1 cellular context compared by ENCODE assay signal in genomic region chr18:23460285-23461273, GRCh38.
TF ChIP-seq lines count a peak whose summit lies in the region.

No MANE protein-coding gene starts in this region.

TF ChIP-seq in HepG2, 621 proteins besides CTCF, POLR2A, EP300 and RAD21 (continued from another document):
- TF ChIP-seq, protein P1, sequence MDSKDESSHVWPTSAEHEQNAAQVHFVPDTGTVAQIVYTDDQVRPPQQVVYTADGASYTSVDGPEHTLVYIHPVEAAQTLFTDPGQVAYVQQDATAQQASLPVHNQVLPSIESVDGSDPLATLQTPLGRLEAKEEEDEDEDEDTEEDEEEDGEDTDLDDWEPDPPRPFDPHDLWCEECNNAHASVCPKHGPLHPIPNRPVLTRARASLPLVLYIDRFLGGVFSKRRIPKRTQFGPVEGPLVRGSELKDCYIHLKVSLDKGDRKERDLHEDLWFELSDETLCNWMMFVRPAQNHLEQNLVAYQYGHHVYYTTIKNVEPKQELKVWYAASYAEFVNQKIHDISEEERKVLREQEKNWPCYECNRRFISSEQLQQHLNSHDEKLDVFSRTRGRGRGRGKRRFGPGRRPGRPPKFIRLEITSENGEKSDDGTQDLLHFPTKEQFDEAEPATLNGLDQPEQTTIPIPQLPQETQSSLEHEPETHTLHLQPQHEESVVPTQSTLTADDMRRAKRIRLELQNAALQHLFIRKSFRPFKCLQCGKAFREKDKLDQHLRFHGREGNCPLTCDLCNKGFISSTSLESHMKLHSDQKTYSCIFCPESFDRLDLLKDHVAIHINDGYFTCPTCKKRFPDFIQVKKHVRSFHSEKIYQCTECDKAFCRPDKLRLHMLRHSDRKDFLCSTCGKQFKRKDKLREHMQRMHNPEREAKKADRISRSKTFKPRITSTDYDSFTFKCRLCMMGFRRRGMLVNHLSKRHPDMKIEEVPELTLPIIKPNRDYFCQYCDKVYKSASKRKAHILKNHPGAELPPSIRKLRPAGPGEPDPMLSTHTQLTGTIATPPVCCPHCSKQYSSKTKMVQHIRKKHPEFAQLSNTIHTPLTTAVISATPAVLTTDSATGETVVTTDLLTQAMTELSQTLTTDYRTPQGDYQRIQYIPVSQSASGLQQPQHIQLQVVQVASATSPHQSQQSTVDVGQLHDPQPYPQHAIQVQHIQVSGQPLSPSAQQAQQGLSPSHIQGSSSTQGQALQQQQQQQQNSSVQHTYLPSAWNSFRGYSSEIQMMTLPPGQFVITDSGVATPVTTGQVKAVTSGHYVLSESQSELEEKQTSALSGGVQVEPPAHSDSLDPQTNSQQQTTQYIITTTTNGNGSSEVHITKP (CRISPR knock-in tag; IDR thresholded peaks at IDR 0.05; ENCODE audit: low read depth) = no peak
- peak; percentile 17; the same call in 1 of the 2 replicates for TF ChIP-seq FOXA3 (CRISPR knock-in tag; IDR thresholded peaks at IDR 0.05)
- 0 out of 2 replicates have a peak, but pooled peaks have one; percentile 30 for TF ChIP-seq YEATS4 (CRISPR knock-in tag; IDR thresholded peaks at IDR 0.05; ENCODE audit: borderline replicate concordance)
- TF ChIP-seq CEBPG (CRISPR knock-in tag; IDR thresholded peaks at IDR 0.05) = peak; percentile 49; the same call in 1 of the 2 replicates
- TF ChIP-seq SP5 (CRISPR knock-in tag; IDR thresholded peaks at IDR 0.05; ENCODE audit: borderline replicate concordance, low read depth) = peak; percentile 38; the same call in 1 of the 2 replicates
- TF ChIP-seq TRIM24 (CRISPR knock-in tag; IDR thresholded peaks at IDR 0.05) = no peak
- peak; percentile 20; the same call in 1 of the 2 replicates for TF ChIP-seq TFAP4 (IDR thresholded peaks at IDR 0.05; ENCODE audit: borderline replicate concordance, low read depth)
- TF ChIP-seq SKIL (CRISPR knock-in tag; IDR thresholded peaks at IDR 0.05; ENCODE audit: borderline replicate concordance) = no peak
- TF ChIP-seq TFE3 (CRISPR knock-in tag; IDR thresholded peaks at IDR 0.05) = peak; percentile 57; the same call in 1 of the 2 replicates
- TF ChIP-seq KLF16 (CRISPR knock-in tag; IDR thresholded peaks at IDR 0.05) = no peak
- TF ChIP-seq KDM1A (CRISPR knock-in tag; IDR thresholded peaks at IDR 0.05) = peak; percentile 60; the same call in 1 of the 2 replicates
- no peak for TF ChIP-seq ZNF616 (CRISPR knock-in tag; IDR thresholded peaks at IDR 0.05; ENCODE audit: low read depth)
- TF ChIP-seq NR2F6 (IDR thresholded peaks at IDR 0.05) = peak; percentile 43; the same call in 1 of the 2 replicates
- TF ChIP-seq NR2F6 (CRISPR knock-in tag; IDR thresholded peaks at IDR 0.05) = no peak; the same call in 1 of the 2 replicates
TF ChIP-seq in HepG2: peak in this region for 45.
